Comparison of ENCODE assay signal across 8 cellular contexts in the genomic region with DNA sequence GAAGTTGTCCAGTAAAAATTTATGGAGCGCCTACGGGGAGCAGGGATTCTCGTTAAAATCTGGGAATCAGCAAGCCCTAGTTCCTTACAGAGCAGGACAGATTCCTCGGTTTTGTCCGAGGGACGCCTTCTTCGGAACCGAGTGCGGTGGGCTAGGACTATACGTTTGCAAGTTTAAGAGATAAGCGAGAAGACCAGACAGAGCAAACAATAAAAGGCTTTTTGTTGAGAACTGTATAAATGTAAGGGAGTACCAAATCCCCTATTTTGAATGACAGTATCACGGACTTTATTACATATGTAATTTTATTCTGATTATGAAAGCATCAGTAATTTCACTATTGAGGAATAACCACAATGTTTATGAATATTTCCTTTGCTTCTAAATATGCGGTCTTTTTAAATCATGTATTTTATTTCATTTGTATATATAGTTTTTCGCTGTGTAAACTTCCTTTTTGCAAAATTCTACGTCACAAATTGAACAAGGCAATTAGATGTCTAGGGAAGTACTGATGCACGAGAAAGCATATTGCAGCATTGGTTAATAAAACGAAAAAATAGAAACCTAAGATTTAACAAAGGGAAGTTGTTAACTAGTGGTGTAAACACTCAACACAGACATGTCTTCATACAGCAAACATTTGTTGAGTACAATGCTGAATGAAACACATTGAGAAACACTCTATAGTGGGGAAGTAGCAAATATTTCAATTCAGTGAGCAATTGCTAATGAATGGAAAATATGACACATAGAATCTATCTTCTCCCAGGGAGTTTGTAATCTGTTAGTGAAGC. TPM values are rescaled to one million over a fixed set of nuclear protein-coding genes. Genes with fewer than 3 reads are reported as not detected.
DNase-seq lines count a peak whose midpoint lies in the region; ATAC-seq lines count a peak whose summit lies in the region.

No MANE protein-coding gene starts in this region.

- no peaks in the 10 kb centered on the region for H3K36me3 ChIP-seq in urinary bladder (ENCODE audit: insufficient read depth)

- DNase-seq in NCI-H510A treated with DMSO at 0.1 percent for 48 hours (lab: John Stamatoyannopoulos, UW), result peak; percentile 38
- DNase-seq in NCI-H510A (lab: John Stamatoyannopoulos, UW), result no peak
- DNase-seq in NCI-H748 treated with DMSO at 0.1 percent for 48 hours (lab: John Stamatoyannopoulos, UW), result peak; percentile 36
- DNase-seq in cerebellar cortex (ENCODE audit: low spot score), result peak; percentile 63
- DNase-seq in medulla oblongata (ENCODE audit: extremely low spot score), result peak; percentile 71

- H3K4me1 ChIP-seq in urinary bladder (ENCODE audit: insufficient read depth), result peaks cover 3% of the 10 kb centered on the region

- WGBS in urinary bladder, result 9% methylated on average over 17 of the region's 17 CpGs

- peak overlapping the region; percentile 76 for H3K4me3 ChIP-seq in urinary bladder (ENCODE audit: low read depth, low read length)

- ATAC-seq in GM19328 (IDR thresholded peaks at IDR 0.05; ENCODE audit: unreplicated experiment) (no peak), GM19463 (IDR thresholded peaks at IDR 0.05; ENCODE audit: unreplicated experiment) (no peak)

- H3K27ac ChIP-seq in urinary bladder (ENCODE audit: low read depth), result peak overlapping the region; percentile 82

RNA-seq across cellular contexts. Expression of a gene that starts 1.2 kb away (rescaled TPM):
- total RNA-seq in urinary bladder, result 324 TPM
- 73.7 TPM for polyA plus RNA-seq in urinary bladder
